Comparison of ENCODE assay signal across 20 cellular contexts in the genomic region with DNA sequence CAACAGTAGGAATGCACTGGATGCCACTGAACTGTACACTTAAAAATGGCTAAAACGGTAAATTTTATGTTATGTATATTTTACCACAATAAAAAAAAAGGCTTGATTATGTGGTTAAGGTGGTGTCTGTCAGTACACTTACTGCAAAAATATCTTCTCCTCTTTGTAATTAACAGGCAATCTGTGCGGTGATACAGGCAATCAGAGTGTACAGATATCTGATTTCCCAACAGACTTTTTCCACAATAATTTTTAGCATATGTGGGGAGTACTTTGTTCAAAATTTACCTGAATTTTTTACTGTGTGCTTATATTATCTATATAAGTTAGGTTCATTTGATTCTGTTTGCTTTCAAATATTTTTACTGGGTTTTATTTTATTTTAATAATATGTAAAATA.
DNase-seq lines count a peak whose midpoint lies in the region; ATAC-seq and TF ChIP-seq lines count a peak whose summit lies in the region.
"Had no signal": no experiment of that assay in that cellular context is flagged by ENCODE, and none has a peak within 500 bp of the region (broad histone marks: within the 10 kb centered on the region; RNA-seq: fewer than 3 reads in every experiment).

No MANE protein-coding gene starts in this region.

- H3K4me1 Mint-ChIP-seq in natural killer cell, result peaks cover 31 to 41% of the 10 kb centered on the region in 2 donors
- peaks cover 27 to 30% of the 10 kb centered on the region in 2 donors for H3K4me1 Mint-ChIP-seq in natural killer cell treated with Interleukin-12 subunit alpha and Interleukin-12 subunit beta and Interleukin-15 and Interleukin-18, amount 100 ng/mL, for 72 hours (ENCODE audit: low read depth in 2 of 2)
- H3K4me1 Mint-ChIP-seq in activated T-helper 17 cell treated with anti-CD3 and anti-CD28 coated beads, Interleukin-2, amount 50 U/mL, for 72 hours, result peaks cover 9% of the 10 kb centered on the region
- peaks cover 2% of the 10 kb centered on the region for H3K4me1 Mint-ChIP-seq in memory B cell
- H3K4me1 Mint-ChIP-seq in stimulated activated memory B cell treated with anti-CD40 and anti-IgM and Interleukin-4, amounts not matched to agents 10 μg/mL and 1 μg/mL and 100 μg/mL, for 72 hours, result no peaks in the 10 kb centered on the region
- H3K4me1 Mint-ChIP-seq: B cell had no signal

- TF ChIP-seq CTCF in natural killer cell (IDR thresholded peaks at IDR 0.05) (no peak), right lobe of liver (IDR thresholded peaks at IDR 0.05) (no peak)

- WGBS in right lobe of liver (ENCODE audit: insufficient coverage, low coverage, low lambda C conversion rate, missing lambda C conversion rate), result 87% methylated on average over 2 of the region's 2 CpGs

- H3K4me3 ChIP-seq in right lobe of liver, result no peak overlapping the region
- H3K4me3 ChIP-seq: BLaER1 treated with 17β-estradiol and CSF1 and Interleukin-3, amounts not matched to agents 10 nM and 100 nM; GM12878 had no signal

- intact Hi-C loops in natural killer cell (cut with micrococcal nuclease) (no loop called here), right lobe of liver (cut with DNase I) (no loop called here)

- H3K4me3 Mint-ChIP-seq in natural killer cell (no peak overlapping the region), memory B cell (no peak overlapping the region)
- no peak overlapping the region for H3K4me3 Mint-ChIP-seq in natural killer cell treated with Interleukin-12 subunit alpha and Interleukin-12 subunit beta and Interleukin-15 and Interleukin-18, amount 100 ng/mL, for 72 hours
- no peak overlapping the region for H3K4me3 Mint-ChIP-seq in activated T-helper 17 cell treated with anti-CD3 and anti-CD28 coated beads, Interleukin-2, amount 50 U/mL, for 72 hours
- no peak overlapping the region for H3K4me3 Mint-ChIP-seq in stimulated activated memory B cell treated with anti-CD40 and anti-IgM and Interleukin-4, amounts not matched to agents 10 μg/mL and 1 μg/mL and 100 μg/mL, for 72 hours
- H3K4me3 Mint-ChIP-seq: B cell; CD4-positive, CD25-positive, alpha-beta regulatory T cell; CD8-positive, alpha-beta memory T cell had no signal

- no peaks in the 10 kb centered on the region for H3K9me3 ChIP-seq in right lobe of liver
- H3K9me3 ChIP-seq: BLaER1 treated with 17β-estradiol and CSF1 and Interleukin-3, amounts not matched to agents 10 nM and 100 nM had no signal

- peak in 1 of 3 donors; percentile 25 for ATAC-seq in natural killer cell
- no peak for ATAC-seq in natural killer cell treated with Interleukin-12 subunit alpha and Interleukin-12 subunit beta and Interleukin-15 and Interleukin-18, amount 100 ng/mL, for 72 hours
- no peak for ATAC-seq in activated T-helper 17 cell treated with anti-CD3 and anti-CD28 coated beads, Interleukin-2, amount 50 U/mL, for 72 hours (replicated peaks)
- ATAC-seq in memory B cell (ENCODE audit: low read depth), result no peak
- ATAC-seq in stimulated activated memory B cell treated with anti-CD40 and anti-IgM and Interleukin-4, amounts not matched to agents 10 μg/mL and 1 μg/mL and 100 μg/mL, for 72 hours, result no peak
- ATAC-seq in HG03432 (IDR thresholded peaks at IDR 0.05; ENCODE audit: unreplicated experiment), result no peak
- ATAC-seq in GM18498 (IDR thresholded peaks at IDR 0.05; ENCODE audit: unreplicated experiment), result no peak
- no peak for ATAC-seq in right lobe of liver
- ATAC-seq: GM12878 had no signal

- H3K27me3 Mint-ChIP-seq in natural killer cell (ENCODE audit: low read depth in 2 of 2), result no peaks in the 10 kb centered on the region
- no peaks in the 10 kb centered on the region for H3K27me3 Mint-ChIP-seq in natural killer cell treated with Interleukin-12 subunit alpha and Interleukin-12 subunit beta and Interleukin-15 and Interleukin-18, amount 100 ng/mL, for 72 hours
- H3K27me3 Mint-ChIP-seq in activated T-helper 17 cell treated with anti-CD3 and anti-CD28 coated beads, Interleukin-2, amount 50 U/mL, for 72 hours, result no peaks in the 10 kb centered on the region
- no peaks in the 10 kb centered on the region for H3K27me3 Mint-ChIP-seq in memory B cell
- no peaks in the 10 kb centered on the region for H3K27me3 Mint-ChIP-seq in stimulated activated memory B cell treated with anti-CD40 and anti-IgM and Interleukin-4, amounts not matched to agents 10 μg/mL and 1 μg/mL and 100 μg/mL, for 72 hours
- H3K27me3 Mint-ChIP-seq: B cell; CD4-positive, CD25-positive, alpha-beta regulatory T cell; CD8-positive, alpha-beta memory T cell had no signal

- H3K4me1 ChIP-seq in right lobe of liver, result no peaks in the 10 kb centered on the region
- H3K4me1 ChIP-seq: BLaER1 treated with 17β-estradiol and CSF1 and Interleukin-3, amounts not matched to agents 10 nM and 100 nM had no signal

- H3K36me3 ChIP-seq in right lobe of liver, result no peaks in the 10 kb centered on the region

- H3K36me3 Mint-ChIP-seq in natural killer cell (peaks cover 21% of the 10 kb centered on the region), memory B cell (peaks cover 20% of the 10 kb centered on the region)
- H3K36me3 Mint-ChIP-seq in natural killer cell treated with Interleukin-12 subunit alpha and Interleukin-12 subunit beta and Interleukin-15 and Interleukin-18, amount 100 ng/mL, for 72 hours, result peaks cover 35% of the 10 kb centered on the region
- peaks cover 99% of the 10 kb centered on the region for H3K36me3 Mint-ChIP-seq in activated T-helper 17 cell treated with anti-CD3 and anti-CD28 coated beads, Interleukin-2, amount 50 U/mL, for 72 hours (ENCODE audit: low read depth)
- peaks cover 48% of the 10 kb centered on the region for H3K36me3 Mint-ChIP-seq in stimulated activated memory B cell treated with anti-CD40 and anti-IgM and Interleukin-4, amounts not matched to agents 10 μg/mL and 1 μg/mL and 100 μg/mL, for 72 hours

- H3K9me3 Mint-ChIP-seq in natural killer cell (no peaks in the 10 kb centered on the region), memory B cell (no peaks in the 10 kb centered on the region)
- H3K9me3 Mint-ChIP-seq in natural killer cell treated with Interleukin-12 subunit alpha and Interleukin-12 subunit beta and Interleukin-15 and Interleukin-18, amount 100 ng/mL, for 72 hours, result no peaks in the 10 kb centered on the region
- no peaks in the 10 kb centered on the region for H3K9me3 Mint-ChIP-seq in activated T-helper 17 cell treated with anti-CD3 and anti-CD28 coated beads, Interleukin-2, amount 50 U/mL, for 72 hours
- H3K9me3 Mint-ChIP-seq in stimulated activated memory B cell treated with anti-CD40 and anti-IgM and Interleukin-4, amounts not matched to agents 10 μg/mL and 1 μg/mL and 100 μg/mL, for 72 hours, result no peaks in the 10 kb centered on the region
- H3K9me3 Mint-ChIP-seq: CD4-positive, CD25-positive, alpha-beta regulatory T cell; CD8-positive, alpha-beta memory T cell had no signal

- DNase-seq in natural killer cell (no peak), memory B cell (ENCODE audit: low spot score in 2 of 2) (no peak), right lobe of liver (no peak)
- no peak for DNase-seq in natural killer cell treated with Interleukin-12 subunit alpha and Interleukin-12 subunit beta and Interleukin-15 and Interleukin-18, amount 100 ng/mL, for 72 hours (ENCODE audit: low spot score)
- DNase-seq: CD4-positive, CD25-positive, alpha-beta regulatory T cell; CD8-positive, alpha-beta memory T cell; COR-L47; DMS 273 treated with DMSO at 0.1 percent for 48 hours; DMS53; DND-41; EL; HCEC 1CT; IMR-90 had no signal

- H3K27ac Mint-ChIP-seq in natural killer cell, result peak overlapping the region; percentile 3 to 73
- H3K27ac Mint-ChIP-seq in natural killer cell treated with Interleukin-12 subunit alpha and Interleukin-12 subunit beta and Interleukin-15 and Interleukin-18, amount 100 ng/mL, for 72 hours, result peak overlapping the region in 1 of 2 donors; percentile 73
- peak overlapping the region; percentile 88 for H3K27ac Mint-ChIP-seq in activated T-helper 17 cell treated with anti-CD3 and anti-CD28 coated beads, Interleukin-2, amount 50 U/mL, for 72 hours
- H3K27ac Mint-ChIP-seq in memory B cell, result peak overlapping the region; percentile 35
- H3K27ac Mint-ChIP-seq in stimulated activated memory B cell treated with anti-CD40 and anti-IgM and Interleukin-4, amounts not matched to agents 10 μg/mL and 1 μg/mL and 100 μg/mL, for 72 hours, result peak overlapping the region; percentile 32
- H3K27ac Mint-ChIP-seq: B cell had no signal

- H3K27ac ChIP-seq in right lobe of liver, result no peak overlapping the region
- H3K27ac ChIP-seq: BLaER1 treated with 17β-estradiol and CSF1 and Interleukin-3, amounts not matched to agents 10 nM and 100 nM had no signal

- no peak for TF ChIP-seq POLR2A in right lobe of liver (IDR thresholded peaks at IDR 0.05)

- H3K27me3 ChIP-seq in right lobe of liver, result no peaks in the 10 kb centered on the region
- H3K27me3 ChIP-seq: BLaER1 treated with 17β-estradiol and CSF1 and Interleukin-3, amounts not matched to agents 10 nM and 100 nM had no signal
